In the genomic region with DNA sequence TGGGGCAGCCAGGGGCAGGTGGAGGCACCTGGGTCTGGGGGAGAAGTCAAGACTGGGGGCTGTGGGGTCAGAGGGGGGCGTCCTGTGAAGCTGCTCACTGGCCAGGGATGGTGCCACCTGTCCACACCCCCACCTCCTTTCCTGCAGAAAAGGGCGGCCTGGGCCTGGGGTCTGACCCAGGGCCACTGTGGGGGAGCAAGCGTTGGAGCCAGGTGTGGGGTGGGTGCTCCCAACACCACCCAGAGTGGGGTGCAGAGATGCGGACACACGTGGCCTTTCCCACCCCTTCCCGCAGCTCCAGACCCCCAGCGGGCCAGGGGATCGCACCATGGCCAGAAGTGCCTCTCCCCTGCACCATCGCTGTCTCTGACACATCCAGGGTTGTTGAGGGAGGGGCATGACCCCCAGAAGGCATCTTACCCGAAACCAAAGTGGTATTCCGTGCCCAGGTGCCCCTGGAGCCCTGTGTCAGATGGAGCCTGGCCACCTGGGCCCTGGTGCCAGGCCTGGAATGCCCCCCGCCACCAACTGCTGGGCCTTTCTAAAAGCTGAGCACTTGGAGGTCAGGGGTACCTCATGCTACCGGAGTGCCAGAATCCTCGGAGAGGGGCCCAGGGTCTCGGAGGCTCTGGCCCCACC, we compare ENCODE assay signal across 16 cellular contexts. TPM values are rescaled to one million over a fixed set of nuclear protein-coding genes. Genes with fewer than 3 reads are reported as not detected.
DNase-seq lines count a peak whose midpoint lies in the region; ATAC-seq and TF ChIP-seq lines count a peak whose summit lies in the region.
"Had no signal": no experiment of that assay in that cellular context is flagged by ENCODE, and none has a peak within 500 bp of the region (broad histone marks: within the 10 kb centered on the region; RNA-seq: fewer than 3 reads in every experiment).

No MANE protein-coding gene starts in this region.

- WGBS in right cardiac atrium = 86% methylated on average over 15 of the region's 15 CpGs

- H3K36me3 Mint-ChIP-seq in glutamatergic neuron (ENCODE audit: unreplicated experiment) = no peaks in the 10 kb centered on the region
- H3K36me3 Mint-ChIP-seq: IgD-negative memory B cell had no signal

- CTCF ChIA-PET in HEK293T (lab: Yijun Ruan, JAX) = interaction anchor here (0.7 to 1.4 kb wide), 2 partner anchors 10 to 23 kb away, joined by 3 to 8 read pairs; no protein-coding TSS in a partner anchor

- intact Hi-C loops in Right ventricle myocardium superior (cut with DNase I) (no loop called here), right cardiac atrium (cut with DNase I) (no loop called here), gastrocnemius medialis (cut with DNase I; ENCODE audit: low total_unique reads) (no loop called here)

- no peak for TF ChIP-seq POLR2A in gastrocnemius medialis (IDR thresholded peaks at IDR 0.05)

- POLR2A ChIA-PET in HEK293T (lab: Yijun Ruan, JAX) = interaction anchor here (0.8 to 0.9 kb wide), 2 partner anchors 10 to 13 kb away, joined by 3 to 4 read pairs; no protein-coding TSS in a partner anchor

- peaks cover 0 to 42% of the 10 kb centered on the region in 2 donors for H3K4me1 ChIP-seq in right atrium auricular region
- peaks cover 4% of the 10 kb centered on the region for H3K4me1 ChIP-seq in right cardiac atrium (ENCODE audit: control insufficient read depth, insufficient read depth, low read length)
- H3K4me1 ChIP-seq in gastrocnemius medialis = peaks cover 36 to 41% of the 10 kb centered on the region in 2 donors

- H3K4me1 Mint-ChIP-seq in glutamatergic neuron (ENCODE audit: low read depth, unreplicated experiment) = no peaks in the 10 kb centered on the region

- H3K27ac Mint-ChIP-seq in glutamatergic neuron (ENCODE audit: unreplicated experiment) = no peak overlapping the region

- in situ Hi-C loops in gastrocnemius medialis (cut with MboI; ENCODE audit: low sequenced_read_pairs in 4 of 4) = no loop called here

- peaks cover 11% of the 10 kb centered on the region for H3K27me3 Mint-ChIP-seq in glutamatergic neuron (ENCODE audit: unreplicated experiment)
- H3K27me3 Mint-ChIP-seq: IgD-negative memory B cell had no signal

- H3K36me3 ChIP-seq in right atrium auricular region (no peaks in the 10 kb centered on the region), GM06990 (ENCODE audit: control insufficient read depth, insufficient read depth, low read length) (no peaks in the 10 kb centered on the region), gastrocnemius medialis (no peaks in the 10 kb centered on the region)

- peak; percentile 42 for DNase-seq in Right ventricle myocardium superior
- no peak for DNase-seq in right atrium auricular region (ENCODE audit: low spot score)
- DNase-seq in GM06990 (ENCODE audit: extremely low read depth, insufficient read length) = peak; percentile 10
- DNase-seq in right cardiac atrium = peak in 2 of 3 donors; percentile 37 to 66
- DNase-seq in gastrocnemius medialis = no peak
- no peak for DNase-seq in glutamatergic neuron
- DNase-seq in HEK293T (ENCODE audit: extremely low spot score) = no peak
- DNase-seq: DMS 273 treated with DMSO at 0.1 percent for 48 hours; NCI-H1417; NCI-H187 treated with DMSO at 0.1 percent for 48 hours; NCI-H446; NCI-H69; NK-92 treated with Interleukin-12 subunit alpha and Interleukin-12 subunit beta, amount 100 ng/mL, for 24 hours had no signal

- peaks cover 2% of the 10 kb centered on the region for H3K9me3 Mint-ChIP-seq in glutamatergic neuron (ENCODE audit: unreplicated experiment)
- H3K9me3 Mint-ChIP-seq: IgD-negative memory B cell had no signal

- TF ChIP-seq CTCF in right atrium auricular region (IDR thresholded peaks at IDR 0.05) (no peak), GM06990 (IDR thresholded peaks at IDR 0.05; ENCODE audit: insufficient read depth, low read length, poor library complexity, severe bottlenecking) (no peak), gastrocnemius medialis (IDR thresholded peaks at IDR 0.05 in 4 of 5, conservative IDR thresholded peaks at IDR 0.05 in 1 of 5) (no peak), glutamatergic neuron (IDR thresholded peaks at IDR 0.05; ENCODE audit: partially characterized antibody, unreplicated experiment) (no peak)

- no peaks in the 10 kb centered on the region for H3K27me3 ChIP-seq in right atrium auricular region
- H3K27me3 ChIP-seq in GM06990 (replicated peaks; ENCODE audit: control insufficient read depth, insufficient read depth, low read length) = no peaks in the 10 kb centered on the region
- no peaks in the 10 kb centered on the region for H3K27me3 ChIP-seq in right cardiac atrium (ENCODE audit: control insufficient read depth, insufficient read depth)
- H3K27me3 ChIP-seq in gastrocnemius medialis = no peaks in the 10 kb centered on the region

- H3K9me3 ChIP-seq in right atrium auricular region (no peaks in the 10 kb centered on the region), right cardiac atrium (ENCODE audit: control insufficient read depth, low read length) (no peaks in the 10 kb centered on the region), gastrocnemius medialis (no peaks in the 10 kb centered on the region)
- H3K9me3 ChIP-seq: BLaER1 treated with 17β-estradiol and CSF1 and Interleukin-3, amounts not matched to agents 10 nM and 100 nM had no signal

- no peak overlapping the region for H3K27ac ChIP-seq in right atrium auricular region
- H3K27ac ChIP-seq in right cardiac atrium (ENCODE audit: low read length) = no peak overlapping the region
- H3K27ac ChIP-seq in gastrocnemius medialis = peak overlapping the region; percentile 82 to 98 (median 92)

- H3K4me3 Mint-ChIP-seq in glutamatergic neuron (ENCODE audit: unreplicated experiment) = no peak overlapping the region

- ATAC-seq in Right ventricle myocardium superior (ENCODE audit: poor library complexity) = no peak
- no peak for ATAC-seq in right cardiac atrium
- no peak for ATAC-seq in gastrocnemius medialis
- ATAC-seq in HG02870 (IDR thresholded peaks at IDR 0.05; ENCODE audit: unreplicated experiment) = no peak

- no peak overlapping the region for H3K4me3 ChIP-seq in right atrium auricular region
- H3K4me3 ChIP-seq in GM06990 (replicated peaks; ENCODE audit: low read depth, low read length) = no peak overlapping the region
- no peak overlapping the region for H3K4me3 ChIP-seq in right cardiac atrium (ENCODE audit: low read length)
- H3K4me3 ChIP-seq in gastrocnemius medialis = peak overlapping the region; percentile 27 to 54 (median 40)
- H3K4me3 ChIP-seq: BLaER1 treated with 17β-estradiol and CSF1 and Interleukin-3, amounts not matched to agents 10 nM and 100 nM had no signal

TF ChIP-seq in HEK293T, 16 proteins besides CTCF, POLR2A, EP300 and RAD21:
- TF ChIP-seq HDGF (IDR thresholded peaks at IDR 0.05; ENCODE audit: borderline replicate concordance) (no peak), LEF1 (IDR thresholded peaks at IDR 0.05; ENCODE audit: borderline replicate concordance) (no peak), TARDBP (IDR thresholded peaks at IDR 0.05) (no peak), BHLHE40 (IDR thresholded peaks at IDR 0.05; ENCODE audit: borderline replicate concordance) (no peak)

RNA-seq across cellular contexts. Expression of gene SLC16A3, which starts 2.6 kb away (rescaled TPM):
- total RNA-seq in Right ventricle myocardium superior (10.0 TPM), right atrium auricular region (10 to 100 TPM in 1 of 2 donors, 1 to 10 TPM in 1; 5.0 to 19.5 TPM), right cardiac atrium (10 to 100 TPM; 13.6 to 23.7 (median 18.0) TPM), gastrocnemius medialis (100 to 1,000 TPM in 2 of 4 donors, 10 to 100 TPM in 2; 46.0 to 173 (median 126) TPM), glutamatergic neuron (ENCODE audit: unreplicated experiment) (15.6 TPM)
- polyA plus RNA-seq in right cardiac atrium = 18.8 TPM

RNA-seq across cellular contexts. Expression of gene CCDC57, which starts 13.6 kb away (rescaled TPM):
- 8.6 TPM for total RNA-seq in Right ventricle myocardium superior
- total RNA-seq in right atrium auricular region = 1 to 10 TPM; 5.1 to 7.4 TPM
- 10 to 100 TPM; 14.8 to 17.3 (median 16.5) TPM for total RNA-seq in right cardiac atrium
- polyA plus RNA-seq in right cardiac atrium = 12.1 TPM
- total RNA-seq in gastrocnemius medialis = 10 to 100 TPM in 1 of 4 donors, 1 to 10 TPM in 3; 3.7 to 11.3 (median 5.1) TPM
- total RNA-seq in glutamatergic neuron (ENCODE audit: unreplicated experiment) = 40.7 TPM

RNA-seq across cellular contexts. Expression of gene CSNK1D, which starts 47.2 kb away (rescaled TPM):
- total RNA-seq in Right ventricle myocardium superior (54.4 TPM), right atrium auricular region (10 to 100 TPM; 31.3 to 32.9 TPM), right cardiac atrium (10 to 100 TPM; 68.8 to 81.7 (median 77.4) TPM), gastrocnemius medialis (10 to 100 TPM; 34.0 to 55.2 (median 47.3) TPM), glutamatergic neuron (ENCODE audit: unreplicated experiment) (211 TPM)
- 61.7 TPM for polyA plus RNA-seq in right cardiac atrium

Comparison
In these comparisons a context has a peak if more than half of its experiments do, and no peak if none do; other contexts are left out.
1. DNase-seq: peak in Right ventricle myocardium superior (single experiment), GM06990 (single experiment) and right cardiac atrium (2 of 3); none in right atrium auricular region (single experiment), gastrocnemius medialis (0 of 2), glutamatergic neuron (single experiment) and HEK293T (single experiment).
2. H3K27ac ChIP-seq: peak in gastrocnemius medialis (4 of 4); none in right atrium auricular region (0 of 2) and right cardiac atrium (single experiment).
3. H3K4me3 ChIP-seq: peak in gastrocnemius medialis (4 of 4); none in right atrium auricular region (0 of 2), GM06990 (single experiment) and right cardiac atrium (single experiment).